1 cellular context compared by ENCODE assay signal in the genomic region with DNA sequence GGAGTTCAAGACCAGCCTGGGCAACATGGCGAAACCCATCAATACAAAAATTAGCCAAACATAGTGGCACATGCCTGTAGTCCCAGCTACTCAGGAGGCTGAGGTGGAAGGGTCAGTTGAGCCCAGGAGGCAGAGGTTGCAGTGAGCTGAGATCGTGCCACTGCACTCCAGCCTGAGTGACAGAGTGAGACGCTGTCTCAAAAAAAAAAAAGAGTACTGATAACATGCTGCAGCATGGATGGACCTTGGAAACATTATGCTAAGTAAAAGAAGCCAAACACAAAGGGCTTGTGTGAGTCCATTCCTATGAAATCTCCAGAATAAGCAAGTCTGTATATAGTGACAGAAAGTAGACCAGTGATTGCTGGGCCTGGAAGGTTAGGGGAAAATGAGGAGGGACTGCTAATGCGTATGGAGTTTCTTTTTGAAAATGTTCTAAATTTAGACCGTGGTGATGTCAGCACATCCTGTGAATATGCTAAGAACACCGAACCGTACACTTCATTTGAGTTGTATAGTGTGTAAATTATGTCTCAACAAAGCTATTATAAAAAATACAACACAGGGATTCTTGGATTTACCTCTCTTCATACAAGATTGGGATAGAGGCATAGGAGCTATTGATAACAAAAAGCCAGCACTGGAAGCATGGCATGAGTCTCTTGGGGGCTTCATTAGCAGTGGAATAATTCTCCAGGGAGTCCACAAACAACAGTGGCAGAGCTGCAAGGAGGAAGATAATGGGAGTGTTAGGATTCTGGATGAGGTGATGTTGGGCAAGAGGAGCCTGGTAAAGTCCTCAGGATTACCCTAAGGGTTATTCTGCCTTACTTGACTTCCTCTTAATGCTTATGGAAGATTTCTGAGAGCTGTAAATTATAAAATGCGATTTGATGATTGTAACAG.
TF ChIP-seq lines count a peak whose summit lies in the region.

No MANE protein-coding gene starts in this region.

TF ChIP-seq in K562, 482 proteins besides CTCF, POLR2A, EP300 and RAD21 (continued from another document):
- TF ChIP-seq, protein P1, sequence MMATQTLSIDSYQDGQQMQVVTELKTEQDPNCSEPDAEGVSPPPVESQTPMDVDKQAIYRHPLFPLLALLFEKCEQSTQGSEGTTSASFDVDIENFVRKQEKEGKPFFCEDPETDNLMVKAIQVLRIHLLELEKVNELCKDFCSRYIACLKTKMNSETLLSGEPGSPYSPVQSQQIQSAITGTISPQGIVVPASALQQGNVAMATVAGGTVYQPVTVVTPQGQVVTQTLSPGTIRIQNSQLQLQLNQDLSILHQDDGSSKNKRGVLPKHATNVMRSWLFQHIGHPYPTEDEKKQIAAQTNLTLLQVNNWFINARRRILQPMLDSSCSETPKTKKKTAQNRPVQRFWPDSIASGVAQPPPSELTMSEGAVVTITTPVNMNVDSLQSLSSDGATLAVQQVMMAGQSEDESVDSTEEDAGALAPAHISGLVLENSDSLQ (IDR thresholded peaks at IDR 0.05), result peak; percentile 50; the same call in 1 of the 2 replicates
- no peak for TF ChIP-seq CTBP1 (IDR thresholded peaks at IDR 0.05; ENCODE audit: borderline replicate concordance)
- TF ChIP-seq HMG20B (CRISPR knock-in tag; IDR thresholded peaks at IDR 0.05), result no peak
- TF ChIP-seq, protein P2, sequence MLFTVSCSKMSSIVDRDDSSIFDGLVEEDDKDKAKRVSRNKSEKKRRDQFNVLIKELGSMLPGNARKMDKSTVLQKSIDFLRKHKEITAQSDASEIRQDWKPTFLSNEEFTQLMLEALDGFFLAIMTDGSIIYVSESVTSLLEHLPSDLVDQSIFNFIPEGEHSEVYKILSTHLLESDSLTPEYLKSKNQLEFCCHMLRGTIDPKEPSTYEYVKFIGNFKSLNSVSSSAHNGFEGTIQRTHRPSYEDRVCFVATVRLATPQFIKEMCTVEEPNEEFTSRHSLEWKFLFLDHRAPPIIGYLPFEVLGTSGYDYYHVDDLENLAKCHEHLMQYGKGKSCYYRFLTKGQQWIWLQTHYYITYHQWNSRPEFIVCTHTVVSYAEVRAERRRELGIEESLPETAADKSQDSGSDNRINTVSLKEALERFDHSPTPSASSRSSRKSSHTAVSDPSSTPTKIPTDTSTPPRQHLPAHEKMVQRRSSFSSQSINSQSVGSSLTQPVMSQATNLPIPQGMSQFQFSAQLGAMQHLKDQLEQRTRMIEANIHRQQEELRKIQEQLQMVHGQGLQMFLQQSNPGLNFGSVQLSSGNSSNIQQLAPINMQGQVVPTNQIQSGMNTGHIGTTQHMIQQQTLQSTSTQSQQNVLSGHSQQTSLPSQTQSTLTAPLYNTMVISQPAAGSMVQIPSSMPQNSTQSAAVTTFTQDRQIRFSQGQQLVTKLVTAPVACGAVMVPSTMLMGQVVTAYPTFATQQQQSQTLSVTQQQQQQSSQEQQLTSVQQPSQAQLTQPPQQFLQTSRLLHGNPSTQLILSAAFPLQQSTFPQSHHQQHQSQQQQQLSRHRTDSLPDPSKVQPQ (CRISPR knock-in tag; IDR thresholded peaks at IDR 0.05; ENCODE audit: borderline replicate concordance), result no peak
- TF ChIP-seq MEF2A (IDR thresholded peaks at IDR 0.05; ENCODE audit: control insufficient read depth, low read depth, low read length), result peak; percentile 17; the same call in 1 of the 2 replicates
- no peak for TF ChIP-seq EHMT2 (IDR thresholded peaks at IDR 0.05)
- no peak for TF ChIP-seq RBM34 (IDR thresholded peaks at IDR 0.05; ENCODE audit: borderline replicate concordance, insufficient read depth, low read length)
- no peak for TF ChIP-seq TRIM24 (IDR thresholded peaks at IDR 0.05)
- TF ChIP-seq ZNF780A (CRISPR knock-in tag; IDR thresholded peaks at IDR 0.05), result no peak
- TF ChIP-seq, protein P3, sequence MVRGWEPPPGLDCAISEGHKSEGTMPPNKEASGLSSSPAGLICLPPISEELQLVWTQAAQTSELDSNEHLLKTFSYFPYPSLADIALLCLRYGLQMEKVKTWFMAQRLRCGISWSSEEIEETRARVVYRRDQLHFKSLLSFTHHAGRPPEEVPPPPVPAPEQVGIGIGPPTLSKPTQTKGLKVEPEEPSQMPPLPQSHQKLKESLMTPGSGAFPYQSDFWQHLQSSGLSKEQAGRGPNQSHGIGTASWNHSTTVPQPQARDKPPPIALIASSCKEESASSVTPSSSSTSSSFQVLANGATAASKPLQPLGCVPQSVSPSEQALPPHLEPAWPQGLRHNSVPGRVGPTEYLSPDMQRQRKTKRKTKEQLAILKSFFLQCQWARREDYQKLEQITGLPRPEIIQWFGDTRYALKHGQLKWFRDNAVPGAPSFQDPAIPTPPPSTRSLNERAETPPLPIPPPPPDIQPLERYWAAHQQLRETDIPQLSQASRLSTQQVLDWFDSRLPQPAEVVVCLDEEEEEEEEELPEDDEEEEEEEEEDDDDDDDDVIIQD (CRISPR knock-in tag; IDR thresholded peaks at IDR 0.05), result no peak
- no peak for TF ChIP-seq GABPB1 (CRISPR knock-in tag; IDR thresholded peaks at IDR 0.05)
- no peak for TF ChIP-seq CEBPG (CRISPR knock-in tag; IDR thresholded peaks at IDR 0.05)
- TF ChIP-seq CEBPG (tag; conservative IDR thresholded peaks at IDR 0.05 in 1 of 2, IDR thresholded peaks at IDR 0.05 in 1 of 2), result peak in 1 of 2 experiments; percentile 29; a peak in 1 of 4 replicates
- TF ChIP-seq, protein P4, sequence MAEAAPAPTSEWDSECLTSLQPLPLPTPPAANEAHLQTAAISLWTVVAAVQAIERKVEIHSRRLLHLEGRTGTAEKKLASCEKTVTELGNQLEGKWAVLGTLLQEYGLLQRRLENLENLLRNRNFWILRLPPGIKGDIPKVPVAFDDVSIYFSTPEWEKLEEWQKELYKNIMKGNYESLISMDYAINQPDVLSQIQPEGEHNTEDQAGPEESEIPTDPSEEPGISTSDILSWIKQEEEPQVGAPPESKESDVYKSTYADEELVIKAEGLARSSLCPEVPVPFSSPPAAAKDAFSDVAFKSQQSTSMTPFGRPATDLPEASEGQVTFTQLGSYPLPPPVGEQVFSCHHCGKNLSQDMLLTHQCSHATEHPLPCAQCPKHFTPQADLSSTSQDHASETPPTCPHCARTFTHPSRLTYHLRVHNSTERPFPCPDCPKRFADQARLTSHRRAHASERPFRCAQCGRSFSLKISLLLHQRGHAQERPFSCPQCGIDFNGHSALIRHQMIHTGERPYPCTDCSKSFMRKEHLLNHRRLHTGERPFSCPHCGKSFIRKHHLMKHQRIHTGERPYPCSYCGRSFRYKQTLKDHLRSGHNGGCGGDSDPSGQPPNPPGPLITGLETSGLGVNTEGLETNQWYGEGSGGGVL (CRISPR knock-in tag; IDR thresholded peaks at IDR 0.05), result no peak
- TF ChIP-seq, protein P5, sequence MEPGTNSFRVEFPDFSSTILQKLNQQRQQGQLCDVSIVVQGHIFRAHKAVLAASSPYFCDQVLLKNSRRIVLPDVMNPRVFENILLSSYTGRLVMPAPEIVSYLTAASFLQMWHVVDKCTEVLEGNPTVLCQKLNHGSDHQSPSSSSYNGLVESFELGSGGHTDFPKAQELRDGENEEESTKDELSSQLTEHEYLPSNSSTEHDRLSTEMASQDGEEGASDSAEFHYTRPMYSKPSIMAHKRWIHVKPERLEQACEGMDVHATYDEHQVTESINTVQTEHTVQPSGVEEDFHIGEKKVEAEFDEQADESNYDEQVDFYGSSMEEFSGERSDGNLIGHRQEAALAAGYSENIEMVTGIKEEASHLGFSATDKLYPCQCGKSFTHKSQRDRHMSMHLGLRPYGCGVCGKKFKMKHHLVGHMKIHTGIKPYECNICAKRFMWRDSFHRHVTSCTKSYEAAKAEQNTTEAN (CRISPR knock-in tag; IDR thresholded peaks at IDR 0.05), result no peak
- no peak for TF ChIP-seq RBM39 (optimal IDR thresholded peaks at IDR 0.05; ENCODE audit: low read depth, low read length)
- TF ChIP-seq, protein P6, sequence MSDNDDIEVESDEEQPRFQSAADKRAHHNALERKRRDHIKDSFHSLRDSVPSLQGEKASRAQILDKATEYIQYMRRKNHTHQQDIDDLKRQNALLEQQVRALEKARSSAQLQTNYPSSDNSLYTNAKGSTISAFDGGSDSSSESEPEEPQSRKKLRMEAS (CRISPR knock-in tag; IDR thresholded peaks at IDR 0.05), result peak; percentile 28; the same call in 1 of the 2 replicates
- TF ChIP-seq ZNF766 (CRISPR knock-in tag; conservative IDR thresholded peaks at IDR 0.05), result no peak
- no peak for TF ChIP-seq ZNF445 (CRISPR knock-in tag; IDR thresholded peaks at IDR 0.05; ENCODE audit: low read depth)
- TF ChIP-seq, protein P7, sequence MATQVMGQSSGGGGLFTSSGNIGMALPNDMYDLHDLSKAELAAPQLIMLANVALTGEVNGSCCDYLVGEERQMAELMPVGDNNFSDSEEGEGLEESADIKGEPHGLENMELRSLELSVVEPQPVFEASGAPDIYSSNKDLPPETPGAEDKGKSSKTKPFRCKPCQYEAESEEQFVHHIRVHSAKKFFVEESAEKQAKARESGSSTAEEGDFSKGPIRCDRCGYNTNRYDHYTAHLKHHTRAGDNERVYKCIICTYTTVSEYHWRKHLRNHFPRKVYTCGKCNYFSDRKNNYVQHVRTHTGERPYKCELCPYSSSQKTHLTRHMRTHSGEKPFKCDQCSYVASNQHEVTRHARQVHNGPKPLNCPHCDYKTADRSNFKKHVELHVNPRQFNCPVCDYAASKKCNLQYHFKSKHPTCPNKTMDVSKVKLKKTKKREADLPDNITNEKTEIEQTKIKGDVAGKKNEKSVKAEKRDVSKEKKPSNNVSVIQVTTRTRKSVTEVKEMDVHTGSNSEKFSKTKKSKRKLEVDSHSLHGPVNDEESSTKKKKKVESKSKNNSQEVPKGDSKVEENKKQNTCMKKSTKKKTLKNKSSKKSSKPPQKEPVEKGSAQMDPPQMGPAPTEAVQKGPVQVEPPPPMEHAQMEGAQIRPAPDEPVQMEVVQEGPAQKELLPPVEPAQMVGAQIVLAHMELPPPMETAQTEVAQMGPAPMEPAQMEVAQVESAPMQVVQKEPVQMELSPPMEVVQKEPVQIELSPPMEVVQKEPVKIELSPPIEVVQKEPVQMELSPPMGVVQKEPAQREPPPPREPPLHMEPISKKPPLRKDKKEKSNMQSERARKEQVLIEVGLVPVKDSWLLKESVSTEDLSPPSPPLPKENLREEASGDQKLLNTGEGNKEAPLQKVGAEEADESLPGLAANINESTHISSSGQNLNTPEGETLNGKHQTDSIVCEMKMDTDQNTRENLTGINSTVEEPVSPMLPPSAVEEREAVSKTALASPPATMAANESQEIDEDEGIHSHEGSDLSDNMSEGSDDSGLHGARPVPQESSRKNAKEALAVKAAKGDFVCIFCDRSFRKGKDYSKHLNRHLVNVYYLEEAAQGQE (CRISPR knock-in tag; IDR thresholded peaks at IDR 0.05; ENCODE audit: low read depth), result no peak
- no peak for TF ChIP-seq ZNF217 (CRISPR knock-in tag; IDR thresholded peaks at IDR 0.05)
TF ChIP-seq in K562: peak in this region for 5.
